Comparison of ENCODE assay signal across 10 cellular contexts in the genomic region with DNA sequence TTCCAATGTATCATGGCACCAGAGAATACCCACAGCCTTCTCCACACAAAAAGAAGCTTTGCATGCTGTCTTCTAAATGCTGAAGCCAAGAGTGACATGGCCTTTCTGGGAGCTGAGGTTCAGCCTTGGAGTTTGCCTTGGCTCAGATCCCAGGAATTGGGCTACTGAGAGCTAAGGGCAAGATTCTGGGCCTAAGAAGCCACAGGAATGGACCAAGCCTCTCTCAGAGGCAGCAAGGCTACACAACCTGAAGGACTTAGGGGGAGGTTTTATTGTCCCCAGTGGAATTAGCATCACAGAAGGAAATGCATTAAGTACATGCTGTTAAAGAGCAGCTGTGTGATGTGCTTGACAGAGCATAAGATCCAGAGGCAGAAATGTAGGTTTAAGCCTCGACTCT.
DNase-seq lines count a peak whose midpoint lies in the region; ATAC-seq and TF ChIP-seq lines count a peak whose summit lies in the region.
"Had no signal": no experiment of that assay in that cellular context is flagged by ENCODE, and none has a peak within 500 bp of the region (broad histone marks: within the 10 kb centered on the region; RNA-seq: fewer than 3 reads in every experiment).

No MANE protein-coding gene starts in this region.

- CTCF ChIA-PET in HEK293T (lab: Yijun Ruan, JAX), result no interaction called here

- ATAC-seq in GM19452 (IDR thresholded peaks at IDR 0.05; ENCODE audit: unreplicated experiment), result no peak

- no peak for TF ChIP-seq CTCF in fibroblast of villous mesenchyme (IDR thresholded peaks at IDR 0.05; ENCODE audit: insufficient read depth, low read depth, low read length)

- POLR2A ChIA-PET in HEK293T (lab: Yijun Ruan, JAX), result no interaction called here

- DNase-seq in GOT3 (lab: John Stamatoyannopoulos, UW) (peak; percentile 7), NCI-H524 treated with DMSO at 0.1 percent for 48 hours (lab: John Stamatoyannopoulos, UW) (peak; percentile 94), fibroblast of villous mesenchyme (ENCODE audit: low read depth) (peak; percentile 25), smooth muscle cell of the brain vasculature (ENCODE audit: low read depth, low spot score) (peak; percentile 85), HUDEP-2 (lab: John Stamatoyannopoulos, UW; ENCODE audit: unreplicated experiment in 76 of 76) (no peak), HEK293T (ENCODE audit: extremely low spot score) (no peak), NCI-H2107 (lab: John Stamatoyannopoulos, UW) (no peak)
- DNase-seq: activated effector memory CD4-positive, alpha-beta T cell treated with anti-CD3 and anti-CD28 coated beads, Interleukin-2, amount 50 U/mL, for 16 hours had no signal

- H3K4me3 ChIP-seq in fibroblast of villous mesenchyme (ENCODE audit: low read depth, low read length), result no peak overlapping the region
- H3K4me3 ChIP-seq: suprapubic skin had no signal

TF ChIP-seq in HEK293T, 16 proteins besides CTCF, POLR2A, EP300 and RAD21:
- TF ChIP-seq NFRKB (IDR thresholded peaks at IDR 0.05) (no peak), FOXM1 (IDR thresholded peaks at IDR 0.05; ENCODE audit: borderline replicate concordance) (no peak), L3MBTL2 (conservative IDR thresholded peaks at IDR 0.05) (no peak), SUZ12 (IDR thresholded peaks at IDR 0.05) (no peak), HDGF (IDR thresholded peaks at IDR 0.05; ENCODE audit: borderline replicate concordance) (no peak), SP1 (IDR thresholded peaks at IDR 0.05) (no peak), FOXK2 (IDR thresholded peaks at IDR 0.05) (no peak), FOXA1 (IDR thresholded peaks at IDR 0.05) (no peak), ARNT (IDR thresholded peaks at IDR 0.05) (no peak), LEF1 (IDR thresholded peaks at IDR 0.05; ENCODE audit: borderline replicate concordance) (no peak), ELF4 (IDR thresholded peaks at IDR 0.05) (no peak), CTBP1 (IDR thresholded peaks at IDR 0.05; ENCODE audit: borderline replicate concordance) (no peak), ZNF384 (IDR thresholded peaks at IDR 0.05) (no peak)
- TF ChIP-seq, protein P1, sequence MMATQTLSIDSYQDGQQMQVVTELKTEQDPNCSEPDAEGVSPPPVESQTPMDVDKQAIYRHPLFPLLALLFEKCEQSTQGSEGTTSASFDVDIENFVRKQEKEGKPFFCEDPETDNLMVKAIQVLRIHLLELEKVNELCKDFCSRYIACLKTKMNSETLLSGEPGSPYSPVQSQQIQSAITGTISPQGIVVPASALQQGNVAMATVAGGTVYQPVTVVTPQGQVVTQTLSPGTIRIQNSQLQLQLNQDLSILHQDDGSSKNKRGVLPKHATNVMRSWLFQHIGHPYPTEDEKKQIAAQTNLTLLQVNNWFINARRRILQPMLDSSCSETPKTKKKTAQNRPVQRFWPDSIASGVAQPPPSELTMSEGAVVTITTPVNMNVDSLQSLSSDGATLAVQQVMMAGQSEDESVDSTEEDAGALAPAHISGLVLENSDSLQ (IDR thresholded peaks at IDR 0.05), result no peak

Comparison
In these comparisons a context has a peak if more than half of its experiments do, and no peak if none do; other contexts are left out.
1. DNase-seq: peak in GOT3 (single experiment), NCI-H524 treated with DMSO at 0.1 percent for 48 hours (single experiment), fibroblast of villous mesenchyme (single experiment) and smooth muscle cell of the brain vasculature (single experiment); none in HUDEP-2 (0 of 76), HEK293T (single experiment) and NCI-H2107 (single experiment).